20 cellular contexts compared by ENCODE assay signal in the genomic region with DNA sequence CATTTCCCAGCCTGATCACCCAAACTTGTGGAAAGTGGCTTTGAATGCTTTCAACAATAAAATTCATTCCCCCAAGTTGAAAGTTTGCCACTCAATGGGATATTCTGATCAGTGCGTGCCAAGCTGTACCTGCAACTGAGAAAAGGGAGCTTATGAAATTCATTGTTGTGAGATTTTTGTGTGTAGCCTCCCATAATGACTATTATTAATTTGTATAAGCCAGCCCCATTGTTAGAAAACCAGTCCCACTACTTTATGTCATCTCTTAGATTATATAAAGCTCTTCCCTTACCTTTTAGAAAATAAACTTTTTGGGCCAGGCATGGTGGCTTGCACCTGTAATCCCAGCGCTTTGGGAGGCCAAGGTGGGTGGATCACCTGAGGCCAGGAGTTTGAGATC. TPM values are rescaled to one million over a fixed set of nuclear protein-coding genes. Genes with fewer than 3 reads are reported as not detected.
DNase-seq lines count a peak whose midpoint lies in the region; ATAC-seq and TF ChIP-seq lines count a peak whose summit lies in the region.
"Had no signal": no experiment of that assay in that cellular context is flagged by ENCODE, and none has a peak within 500 bp of the region (broad histone marks: within the 10 kb centered on the region; RNA-seq: fewer than 3 reads in every experiment).

No MANE protein-coding gene starts in this region.

- H3K36me3 ChIP-seq in mammary epithelial cell (ENCODE audit: insufficient read depth, low read length) (no peaks in the 10 kb centered on the region), breast epithelium (no peaks in the 10 kb centered on the region), BE2C (no peaks in the 10 kb centered on the region)
- H3K36me3 ChIP-seq: BLaER1 treated with 17β-estradiol and CSF1 and Interleukin-3, amounts not matched to agents 10 nM and 100 nM had no signal

- H3K27me3 Mint-ChIP-seq in activated T-cell treated with anti-CD3 and anti-CD28 coated beads, Interleukin-2, amount 50 U/mL, for 24 hours, result peaks cover 73% of the 10 kb centered on the region

- H3K4me3 ChIP-seq in mammary epithelial cell (replicated peaks in 1 of 3; ENCODE audit: insufficient read depth in 1 of 3, low read depth in 2 of 3, low read length in 3 of 3) (no peak overlapping the region), breast epithelium (no peak overlapping the region), BE2C (ENCODE audit: low read depth, low read length) (no peak overlapping the region)
- H3K4me3 ChIP-seq: BLaER1 treated with 17β-estradiol and CSF1 and Interleukin-3, amounts not matched to agents 10 nM and 100 nM had no signal

- H3K79me2 ChIP-seq in mammary epithelial cell (ENCODE audit: insufficient read depth, low read length), result no peaks in the 10 kb centered on the region

- H3K4me1 Mint-ChIP-seq in activated T-cell treated with anti-CD3 and anti-CD28 coated beads, Interleukin-2, amount 50 U/mL, for 24 hours (ENCODE audit: low read depth), result peaks cover 17% of the 10 kb centered on the region

- peaks cover 13% of the 10 kb centered on the region for H3K27me3 ChIP-seq in mammary epithelial cell (ENCODE audit: insufficient read depth, low read length)
- H3K27me3 ChIP-seq in breast epithelium, result no peaks in the 10 kb centered on the region
- H3K27me3 ChIP-seq in foreskin keratinocyte, result no peaks in the 10 kb centered on the region
- H3K27me3 ChIP-seq in BE2C, result no peaks in the 10 kb centered on the region

- in situ Hi-C loops in mammary epithelial cell (cut with MboI; ENCODE audit: low sequenced_read_pairs in 2 of 2), result loop anchor here in 1 of 2 donors (10.0 kb wide), 1 partner anchor 184 kb away; no protein-coding TSS in a partner anchor

- no peaks in the 10 kb centered on the region for H3K9me3 Mint-ChIP-seq in activated T-cell treated with anti-CD3 and anti-CD28 coated beads, Interleukin-2, amount 50 U/mL, for 24 hours
- H3K9me3 Mint-ChIP-seq: CD8-positive, alpha-beta T cell; HFFc6 had no signal

- DNase-seq in mammary epithelial cell, result no peak
- DNase-seq in breast epithelium (ENCODE audit: low spot score in 2 of 2), result no peak
- DNase-seq in epithelial cell of prostate (ENCODE audit: low read depth, low spot score), result no peak
- DNase-seq in foreskin keratinocyte, result no peak
- DNase-seq in activated T-cell treated with anti-CD3 and anti-CD28 coated beads, Interleukin-2, amount 50 U/mL, for 24 hours, result no peak
- DNase-seq in BE2C, result no peak
- DNase-seq: 8988T; Calu3; CD8-positive, alpha-beta T cell; DMS79 treated with DMSO at 0.1 percent for 48 hours; GF-D8; GOT3; H7; HFFc6 had no signal

- H3K4me2 ChIP-seq in mammary epithelial cell (ENCODE audit: insufficient read depth, low read depth, low read length), result no peak overlapping the region
- H3K4me2 ChIP-seq: BLaER1 treated with 17β-estradiol and CSF1 and Interleukin-3, amounts not matched to agents 10 nM and 100 nM had no signal

- H3K4me3 Mint-ChIP-seq in activated T-cell treated with anti-CD3 and anti-CD28 coated beads, Interleukin-2, amount 50 U/mL, for 24 hours, result no peak overlapping the region
- H3K4me3 Mint-ChIP-seq: CD8-positive, alpha-beta T cell; HFFc6 had no signal

- no peaks in the 10 kb centered on the region for H4K20me1 ChIP-seq in mammary epithelial cell (ENCODE audit: insufficient read depth, low read length)
- H4K20me1 ChIP-seq: BLaER1 treated with 17β-estradiol and CSF1 and Interleukin-3, amounts not matched to agents 10 nM and 100 nM had no signal

- CTCF ChIA-PET in mammary epithelial cell (lab: Charles Lee; ENCODE audit: low non-redundant PET), result no interaction called here

- TF ChIP-seq CTCF in mammary epithelial cell (conservative IDR thresholded peaks at IDR 0.05 in 1 of 2, IDR thresholded peaks at IDR 0.05 in 1 of 2; ENCODE audit: extremely low read depth in 1 of 2, insufficient read depth in 1 of 2, low read depth in 1 of 2, low read length in 2 of 2), result no peak
- no peak for TF ChIP-seq CTCF in breast epithelium (IDR thresholded peaks at IDR 0.05)
- no peak for TF ChIP-seq CTCF in foreskin keratinocyte (conservative IDR thresholded peaks at IDR 0.05)
- TF ChIP-seq CTCF in BE2C (IDR thresholded peaks at IDR 0.05; ENCODE audit: low read depth, low read length), result no peak

- H2AFZ ChIP-seq in mammary epithelial cell (ENCODE audit: low read depth, low read length), result no peak overlapping the region

- no peak overlapping the region for H3K27ac Mint-ChIP-seq in activated T-cell treated with anti-CD3 and anti-CD28 coated beads, Interleukin-2, amount 50 U/mL, for 24 hours
- H3K27ac Mint-ChIP-seq: CD8-positive, alpha-beta T cell; HFFc6 had no signal

- no peaks in the 10 kb centered on the region for H3K36me3 Mint-ChIP-seq in activated T-cell treated with anti-CD3 and anti-CD28 coated beads, Interleukin-2, amount 50 U/mL, for 24 hours (ENCODE audit: low read depth)
- H3K36me3 Mint-ChIP-seq: CD8-positive, alpha-beta T cell had no signal

- intact Hi-C loops in mammary epithelial cell (cut with micrococcal nuclease), result no loop called here
- intact Hi-C loops in breast epithelium (cut with DNase I; ENCODE audit: low total_unique reads), result no loop called here

- H3K4me1 ChIP-seq in mammary epithelial cell (ENCODE audit: insufficient read depth, low read length) (peaks cover 7% of the 10 kb centered on the region), breast epithelium (no peaks in the 10 kb centered on the region), foreskin keratinocyte (peaks cover 47% of the 10 kb centered on the region), BE2C (no peaks in the 10 kb centered on the region; the same call in 1 of the 2 replicates)
- H3K4me1 ChIP-seq: BLaER1 treated with 17β-estradiol and CSF1 and Interleukin-3, amounts not matched to agents 10 nM and 100 nM had no signal

- H3K27ac ChIP-seq in mammary epithelial cell (ENCODE audit: insufficient read depth, low read depth, low read length) (no peak overlapping the region), breast epithelium (peak overlapping the region in 1 of 2 donors; percentile 28), epithelial cell of prostate (peak overlapping the region; percentile 99), foreskin keratinocyte (peak overlapping the region; percentile 52)
- H3K27ac ChIP-seq: BLaER1 treated with 17β-estradiol and CSF1 and Interleukin-3, amounts not matched to agents 10 nM and 100 nM had no signal

- H3K9me3 ChIP-seq in mammary epithelial cell (replicated peaks; ENCODE audit: insufficient read depth, low read length), result no peaks in the 10 kb centered on the region
- H3K9me3 ChIP-seq in breast epithelium, result no peaks in the 10 kb centered on the region
- no peaks in the 10 kb centered on the region; the same call in 1 of the 2 replicates for H3K9me3 ChIP-seq in BE2C
- H3K9me3 ChIP-seq: BLaER1 treated with 17β-estradiol and CSF1 and Interleukin-3, amounts not matched to agents 10 nM and 100 nM had no signal

- TF ChIP-seq POLR2A in breast epithelium (IDR thresholded peaks at IDR 0.05), result no peak

- peak overlapping the region; percentile 1 for H3K9ac ChIP-seq in mammary epithelial cell (ENCODE audit: insufficient read depth, low read length)
- H3K9ac ChIP-seq: BLaER1 treated with 17β-estradiol and CSF1 and Interleukin-3, amounts not matched to agents 10 nM and 100 nM had no signal

- no TSS peak for BruUV-seq in mammary epithelial cell (replicated peaks; lab: Mats Ljungman, UMichigan)

- no peak for ATAC-seq in foreskin keratinocyte
- no peak for ATAC-seq in GM18861 (IDR thresholded peaks at IDR 0.05; ENCODE audit: unreplicated experiment)
- ATAC-seq: CD8-positive, alpha-beta T cell; HCT116; HepG2 had no signal

- dilution Hi-C loops in mammary epithelial cell (cut with HindIII; ENCODE audit: low sequenced_read_pairs), result no loop called here

- 50% methylated on average over 2 of the region's 2 CpGs for WGBS in mammary epithelial cell (ENCODE audit: low coverage, missing lambda C conversion rate)

RNA-seq across cellular contexts. Expression of gene IL20RA, which starts 15.9 kb away (rescaled TPM):
- total RNA-seq in mammary epithelial cell (not detected), breast epithelium (10 to 100 TPM in 2 of 3 donors, 1 to 10 TPM in 1; 1.6 to 69.8 (median 49.2) TPM), foreskin keratinocyte (1.2 and 1.7 TPM in 2 replicates)
- polyA plus RNA-seq in mammary epithelial cell (0.01 TPM), foreskin keratinocyte (0.75 and 1.4 TPM in 2 replicates)
- polyA minus RNA-seq in mammary epithelial cell, result not detected
- 0.39 TPM for polyA plus RNA-seq in BE2C (2012; ENCODE audit: insufficient read depth, insufficient read length, low read depth)
- total RNA-seq: A673; CD8-positive, alpha-beta T cell; HepG2; HFFc6 had no signal
- polyA plus RNA-seq: AG04450, HepG2 had no signal
